1 cellular context compared by ENCODE assay signal in the genomic region with DNA sequence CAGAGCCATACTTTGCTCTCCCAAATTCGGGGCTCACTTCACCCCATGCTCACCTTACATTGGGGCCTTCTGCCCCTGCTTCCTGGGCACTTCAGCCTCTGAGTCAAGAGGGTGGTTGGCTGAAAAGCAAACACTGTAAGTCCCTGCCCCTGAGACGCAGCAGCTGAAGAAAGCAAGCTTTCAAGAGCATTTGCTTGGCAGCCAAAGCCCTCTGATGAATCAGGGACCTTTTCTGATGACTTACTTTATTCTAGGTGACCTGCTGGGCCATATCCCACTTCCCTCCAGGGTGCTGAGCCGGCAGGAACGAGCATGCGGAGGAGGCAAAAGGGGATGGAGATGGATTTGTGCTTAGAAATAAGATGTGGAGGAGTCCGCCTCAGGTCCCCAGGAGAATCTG.
TF ChIP-seq lines count a peak whose summit lies in the region.

No MANE protein-coding gene starts in this region.

TF ChIP-seq in SK-N-SH, 30 proteins besides CTCF, POLR2A, EP300 and RAD21 (continued from another document):
- TF ChIP-seq, protein P1, sequence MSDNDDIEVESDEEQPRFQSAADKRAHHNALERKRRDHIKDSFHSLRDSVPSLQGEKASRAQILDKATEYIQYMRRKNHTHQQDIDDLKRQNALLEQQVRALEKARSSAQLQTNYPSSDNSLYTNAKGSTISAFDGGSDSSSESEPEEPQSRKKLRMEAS (IDR thresholded peaks at IDR 0.05; ENCODE audit: low read depth) = no peak
- TF ChIP-seq TCF12 (IDR thresholded peaks at IDR 0.05) = no peak
- no peak for TF ChIP-seq ELF1 (IDR thresholded peaks at IDR 0.05)
- TF ChIP-seq SIN3A (IDR thresholded peaks at IDR 0.05; ENCODE audit: borderline replicate concordance, low read depth, low read length) = no peak
